ENCODE assay signal across 9 cellular contexts in genomic region chr3:53194218-53195065, GRCh38. TPM values are rescaled to one million over a fixed set of nuclear protein-coding genes. Genes with fewer than 3 reads are reported as not detected.
DNase-seq lines count a peak whose midpoint lies in the region; ATAC-seq and TF ChIP-seq lines count a peak whose summit lies in the region.
"Had no signal": no experiment of that assay in that cellular context is flagged by ENCODE, and none has a peak within 500 bp of the region (broad histone marks: within the 10 kb centered on the region; RNA-seq: fewer than 3 reads in every experiment).

No MANE protein-coding gene starts in this region.

- no peaks in the 10 kb centered on the region for H3K9me3 Mint-ChIP-seq in activated B cell treated with CpG ODN at 0.5 μM for 24 hours
- H3K9me3 Mint-ChIP-seq: activated T-helper 17 cell treated with anti-CD3 and anti-CD28 coated beads, Interleukin-2, amount 50 U/mL, for 72 hours had no signal

- H3K36me3 ChIP-seq in hepatocyte (replicated peaks; ENCODE audit: insufficient read depth, low read depth) (no peaks in the 10 kb centered on the region), subcutaneous abdominal adipose tissue (ENCODE audit: control insufficient read depth in 5 of 5, insufficient read depth in 5 of 5, low read length in 5 of 5) (peaks cover 0 to 45% (median 31%) of the 10 kb centered on the region in 5 donors)

- no peaks in the 10 kb centered on the region for H3K27me3 Mint-ChIP-seq in activated B cell treated with CpG ODN at 0.5 μM for 24 hours
- H3K27me3 Mint-ChIP-seq: activated T-helper 17 cell treated with anti-CD3 and anti-CD28 coated beads, Interleukin-2, amount 50 U/mL, for 72 hours had no signal

- no peaks in the 10 kb centered on the region for H3K9me2 ChIP-seq in hepatocyte (replicated peaks; ENCODE audit: insufficient read depth)

- TF ChIP-seq CTCF in activated B cell treated with CpG ODN at 0.5 μM for 24 hours (IDR thresholded peaks at IDR 0.05) (no peak), hepatocyte (IDR thresholded peaks at IDR 0.05; ENCODE audit: poor library complexity) (no peak)

- H3K27ac ChIP-seq in hepatocyte (peak overlapping the region; percentile 66), subcutaneous abdominal adipose tissue (ENCODE audit: low read depth, low read length) (peak overlapping the region; percentile 19)

- no peaks in the 10 kb centered on the region for H3K4me1 ChIP-seq in hepatocyte (ENCODE audit: insufficient read depth)
- H3K4me1 ChIP-seq in subcutaneous abdominal adipose tissue (ENCODE audit: control insufficient read depth in 5 of 5, insufficient read depth in 5 of 5, low read length in 5 of 5): peaks cover 9 to 48% (median 41%) of the 10 kb centered on the region in 5 donors

- peak overlapping the region; percentile 24 for H3K27ac Mint-ChIP-seq in activated B cell treated with CpG ODN at 0.5 μM for 24 hours

- intact Hi-C loops in activated B cell treated with CpG ODN at 0.5 μM for 24 hours (cut with micrococcal nuclease): no loop called here

- no peak overlapping the region for H3K4me3 Mint-ChIP-seq in activated B cell treated with CpG ODN at 0.5 μM for 24 hours

- POLR2A ChIA-PET in activated B cell treated with CpG ODN at 0.5 μM for 24 hours (lab: Charles Lee): interaction anchor here (0.7 to 2.8 kb wide), 7 partner anchors 13 to 84 kb away, joined by 3 to 22 read pairs (median 5); partner anchors contain the start of gene PRKCD

- H3K9me3 ChIP-seq in hepatocyte (ENCODE audit: low read depth) (no peaks in the 10 kb centered on the region), subcutaneous abdominal adipose tissue (ENCODE audit: control insufficient read depth in 5 of 5, low read length in 5 of 5) (no peaks in the 10 kb centered on the region)

- no peak overlapping the region for H3K4me2 ChIP-seq in hepatocyte

- H3K79me2 ChIP-seq in hepatocyte: no peaks in the 10 kb centered on the region

- no peak overlapping the region for H3K4me3 ChIP-seq in hepatocyte
- H3K4me3 ChIP-seq in subcutaneous abdominal adipose tissue (ENCODE audit: low read depth in 1 of 5, low read length in 5 of 5): no peak overlapping the region

- H4K20me1 ChIP-seq in hepatocyte (ENCODE audit: insufficient read depth, poor library complexity, severe bottlenecking): no peaks in the 10 kb centered on the region

- H3K36me3 Mint-ChIP-seq in activated B cell treated with CpG ODN at 0.5 μM for 24 hours (ENCODE audit: low read depth): peaks cover 39% of the 10 kb centered on the region

- no peak overlapping the region for H2AFZ ChIP-seq in hepatocyte

- CTCF ChIA-PET in activated B cell treated with CpG ODN at 0.5 μM for 24 hours (lab: Charles Lee): interaction anchor here (1.4 to 4.9 kb wide), 9 partner anchors 11 to 83 kb away, joined by 3 to 194 read pairs (median 12); partner anchors contain the start of gene PRKCD

- H3K4me1 Mint-ChIP-seq in activated B cell treated with CpG ODN at 0.5 μM for 24 hours: peaks cover 57% of the 10 kb centered on the region

- H3K27me3 ChIP-seq in hepatocyte (no peaks in the 10 kb centered on the region), subcutaneous abdominal adipose tissue (ENCODE audit: control insufficient read depth in 5 of 5, insufficient read depth in 4 of 5, low read length in 5 of 5) (no peaks in the 10 kb centered on the region)

- 65% methylated on average over 14 of the region's 14 CpGs for WGBS in hepatocyte (ENCODE audit: low lambda C conversion rate, missing lambda C conversion rate)

- DNase-seq in DMS53 (lab: John Stamatoyannopoulos, UW) (peak; percentile 15), DMS53 treated with DMSO at 0.1 percent for 48 hours (lab: John Stamatoyannopoulos, UW; ENCODE audit: unreplicated experiment) (no peak), activated B cell treated with CpG ODN at 0.5 μM for 24 hours (no peak), hepatocyte (ENCODE audit: low spot score) (no peak)
- no peak for DNase-seq in activated T-cell treated with anti-CD3 and anti-CD28 coated beads, Interleukin-2, amount 50 U/mL, for 48 hours
- no peak for DNase-seq in effector CD8-positive, alpha-beta T cell (lab: John Stamatoyannopoulos, UW)

- peak overlapping the region in 4 of 5 donors; percentile 27 to 54 (median 40) for H3K9ac ChIP-seq in subcutaneous abdominal adipose tissue (ENCODE audit: low read length in 5 of 5)

- ATAC-seq in activated B cell treated with CpG ODN at 0.5 μM for 24 hours (ENCODE audit: low read depth): no peak
- ATAC-seq in HG03135 (IDR thresholded peaks at IDR 0.05; ENCODE audit: unreplicated experiment): no peak
- ATAC-seq: activated T-helper 17 cell treated with anti-CD3 and anti-CD28 coated beads, Interleukin-2, amount 50 U/mL, for 72 hours had no signal

RNA-seq across cellular contexts. Expression of gene PRKCD, which starts 33.4 kb away (rescaled TPM):
- total RNA-seq in activated B cell treated with CpG ODN at 0.5 μM for 24 hours: 60.4 and 63.9 TPM in 2 replicates
- 12.3 and 12.8 TPM in 2 replicates for total RNA-seq in hepatocyte
- polyA plus RNA-seq in hepatocyte: 18.6 and 23.6 TPM in 2 replicates
